In genomic region chr3:14377838-14378169, GRCh38 we compare ENCODE assay signal across 10 cellular contexts. TPM values are rescaled to one million over a fixed set of nuclear protein-coding genes. Genes with fewer than 3 reads are reported as not detected.
A peak's percentile ranks its signal among the peaks of the same experiment; 100 is the strongest.
DNase-seq lines count a peak whose midpoint lies in the region; ATAC-seq and TF ChIP-seq lines count a peak whose summit lies in the region.
"Had no signal": no experiment of that assay in that cellular context is flagged by ENCODE, and none has a peak within 500 bp of the region (broad histone marks: within the 10 kb centered on the region; RNA-seq: fewer than 3 reads in every experiment).

No MANE protein-coding gene starts in this region.

- no peaks in the 10 kb centered on the region for H3K9me3 Mint-ChIP-seq in Calu3 (ENCODE audit: low read depth, unreplicated experiment)

- H3K4me3 ChIP-seq in PC-9 (no peak overlapping the region), right atrium auricular region (no peak overlapping the region), aorta (ENCODE audit: low read length in 2 of 2) (no peak overlapping the region), foreskin fibroblast (ENCODE audit: low read depth in 1 of 2, low read length in 2 of 2) (no peak overlapping the region), BE2C (ENCODE audit: low read depth, low read length) (no peak overlapping the region)
- H3K4me3 ChIP-seq: prostate gland had no signal

- BruUV-seq in PC-9 (replicated peaks; lab: Mats Ljungman, UMichigan) = no TSS peak
- BruUV-seq in Calu3 (replicated peaks; lab: Mats Ljungman, UMichigan) = no TSS peak

- H3K27me3 ChIP-seq in PC-9 (ENCODE audit: insufficient read depth, low read depth) (no peaks in the 10 kb centered on the region), right atrium auricular region (no peaks in the 10 kb centered on the region), aorta (ENCODE audit: control insufficient read depth in 1 of 2, insufficient read depth in 2 of 2, low read length in 1 of 2) (no peaks in the 10 kb centered on the region), BE2C (no peaks in the 10 kb centered on the region)

- no peak overlapping the region for H3K27ac Mint-ChIP-seq in Calu3 (ENCODE audit: unreplicated experiment)

- no peak for TF ChIP-seq CTCF in PC-9 (conservative IDR thresholded peaks at IDR 0.05)
- TF ChIP-seq CTCF in right atrium auricular region (IDR thresholded peaks at IDR 0.05) = no peak
- TF ChIP-seq CTCF in Calu3 (IDR thresholded peaks at IDR 0.05; ENCODE audit: unreplicated experiment) = no peak
- TF ChIP-seq CTCF in foreskin fibroblast (IDR thresholded peaks at IDR 0.05; ENCODE audit: low read depth, low read length) = no peak
- no peak for TF ChIP-seq CTCF in BE2C (IDR thresholded peaks at IDR 0.05; ENCODE audit: low read depth, low read length)

- H3K9me3 ChIP-seq in PC-9 (ENCODE audit: insufficient read depth, low read depth) (no peaks in the 10 kb centered on the region), right atrium auricular region (no peaks in the 10 kb centered on the region), aorta (ENCODE audit: control insufficient read depth, low read length) (no peaks in the 10 kb centered on the region), BE2C (no peaks in the 10 kb centered on the region)
- H3K9me3 ChIP-seq: prostate gland had no signal

- peaks cover 15% of the 10 kb centered on the region; the same call in 1 of the 2 replicates for H3F3A ChIP-seq in PC-9 (ENCODE audit: insufficient read depth, low read depth)

- peak; percentile 39 for ATAC-seq in aorta (ENCODE audit: low FRiP score)

- H3K4me2 ChIP-seq in PC-9 = peak overlapping the region; percentile 37

- H3K4me1 ChIP-seq in PC-9 (replicated peaks; ENCODE audit: insufficient read depth) = peaks cover 37% of the 10 kb centered on the region
- peaks cover 0 to 35% of the 10 kb centered on the region in 2 donors for H3K4me1 ChIP-seq in right atrium auricular region
- H3K4me1 ChIP-seq in aorta (ENCODE audit: control insufficient read depth in 1 of 2, insufficient read depth in 2 of 2, low read length in 2 of 2) = no peaks in the 10 kb centered on the region
- H3K4me1 ChIP-seq in BE2C = no peaks in the 10 kb centered on the region
- H3K4me1 ChIP-seq: prostate gland had no signal

- CTCF ChIA-PET in PC-9 (lab: Charles Lee) (no interaction called here), Calu3 (lab: Charles Lee) (no interaction called here)

- H3K36me3 ChIP-seq in PC-9 (ENCODE audit: low read depth) = no peaks in the 10 kb centered on the region
- no peaks in the 10 kb centered on the region for H3K36me3 ChIP-seq in right atrium auricular region
- no peaks in the 10 kb centered on the region for H3K36me3 ChIP-seq in aorta (ENCODE audit: control insufficient read depth in 1 of 2, insufficient read depth in 2 of 2, low read length in 1 of 2)
- H3K36me3 ChIP-seq in BE2C = no peaks in the 10 kb centered on the region
- H3K36me3 ChIP-seq: prostate gland had no signal

- H3K4me3 Mint-ChIP-seq in Calu3 (ENCODE audit: low read depth, unreplicated experiment) = no peak overlapping the region

- H3K36me3 Mint-ChIP-seq in Calu3 (ENCODE audit: insufficient read depth, unreplicated experiment) = peaks cover 3% of the 10 kb centered on the region

- peaks cover 14% of the 10 kb centered on the region for H3K4me1 Mint-ChIP-seq in Calu3 (ENCODE audit: low read depth, unreplicated experiment)

- H4K20me1 ChIP-seq in PC-9 (ENCODE audit: insufficient read depth) = no peaks in the 10 kb centered on the region

- peak; percentile 23 for DNase-seq in stimulated activated CD4-positive, alpha-beta T cell treated with anti-CD3 and anti-CD28 coated beads, Interleukin-15, amount 100 ng/mL, for 24 hours
- no peak for DNase-seq in stimulated activated CD4-positive, alpha-beta T cell treated with anti-CD3 and anti-CD28 coated beads, Interleukin-2, amount 100 ng/mL, for 48 hours
- DNase-seq in PC-9 (peak in 1 of 2 experiments; percentile 41), right atrium auricular region (ENCODE audit: low spot score) (no peak), aorta (peak in 1 of 2 donors; percentile 81), Calu3 (no peak), foreskin fibroblast (no peak), BE2C (no peak)

- no peaks in the 10 kb centered on the region for H3K79me2 ChIP-seq in PC-9 (ENCODE audit: low read depth)

- peaks cover 17% of the 10 kb centered on the region for H3K27me3 Mint-ChIP-seq in Calu3 (ENCODE audit: unreplicated experiment)

- H3K27ac ChIP-seq in PC-9 = peak overlapping the region; percentile 31; the same call in 1 of the 2 replicates
- peak overlapping the region; percentile 19 to 24 for H3K27ac ChIP-seq in right atrium auricular region
- H3K27ac ChIP-seq in aorta (ENCODE audit: low read depth in 1 of 2, low read length in 2 of 2) = no peak overlapping the region
- H3K27ac ChIP-seq: epithelial cell of prostate, prostate gland had no signal

- H3K9me2 ChIP-seq in PC-9 (ENCODE audit: insufficient read depth) = no peaks in the 10 kb centered on the region

- POLR2A ChIA-PET in PC-9 (lab: Charles Lee; ENCODE audit: unreplicated experiment) = interaction anchor here (0.6 kb wide), 1 partner anchor 24 kb away, joined by 3 read pairs; no protein-coding TSS in a partner anchor

- WGBS in aorta, 2 donors = 92 to 94% methylated on average over 3 of the region's 3 CpGs

- intact Hi-C loops in PC-9 (cut with micrococcal nuclease; ENCODE audit: unreplicated experiment) (no loop called here), aorta (cut with DNase I) (no loop called here), Calu3 (cut with micrococcal nuclease; ENCODE audit: unreplicated experiment) (no loop called here)

- H2AFZ ChIP-seq in PC-9 = no peak overlapping the region

RNA-seq across cellular contexts. Expression of gene SLC6A6, which starts 24.6 kb away (rescaled TPM):
- 84.9 and 122 TPM in 2 replicates for total RNA-seq in PC-9 (2021)
- total RNA-seq in right atrium auricular region = 10 to 100 TPM; 81.5 to 85.9 TPM
- 10 to 100 TPM; 36.5 to 62.2 TPM for total RNA-seq in aorta
- 1 to 10 TPM; 5.3 to 6.1 TPM for polyA plus RNA-seq in aorta
- total RNA-seq in Calu3 (2022) = 46.3 and 48.3 TPM in 2 replicates
- polyA plus RNA-seq in BE2C (2012; ENCODE audit: insufficient read depth, insufficient read length, low read depth) = 12.8 TPM

Comparison
In these comparisons a context has a peak if more than half of its experiments do, and no peak if none do; other contexts are left out.
1. H3K27ac ChIP-seq: peak in PC-9 (single experiment) and right atrium auricular region (2 of 2); none in aorta (0 of 2).